Comparison of ENCODE assay signal across 24 cellular contexts in genomic region chr18:63591725-63592124, GRCh38. TPM values are rescaled to one million over a fixed set of nuclear protein-coding genes. Genes with fewer than 3 reads are reported as not detected.
"Had no signal": no experiment of that assay in that cellular context is flagged by ENCODE, and none has a peak within 500 bp of the region (broad histone marks: within the 10 kb centered on the region; RNA-seq: fewer than 3 reads in every experiment).

No MANE protein-coding gene starts in this region.

- DNase-seq: activated CD4-positive, alpha-beta T cell treated with anti-CD3 and anti-CD28 coated beads for 1 hour; activated CD4-positive, alpha-beta T cell treated with anti-CD3 and anti-CD28 coated beads, Interleukin-2, amount 10 ng/mL, durations not matched to agents 24 days and 14 days; activated CD4-positive, alpha-beta T cell treated with anti-CD3 and anti-CD28 coated beads, Interleukin-2, amount 50 U/mL, for 48 hours; activated CD8-positive, alpha-beta memory T cell treated with anti-CD3 and anti-CD28 coated beads, Interleukin-2, amount 10 ng/mL, durations not matched to agents 7 days and 5 days; activated effector memory CD4-positive, alpha-beta T cell treated with anti-CD3 and anti-CD28 coated beads, Interleukin-2, amount 50 U/mL, for 16 hours; activated naive CD4-positive, alpha-beta T cell treated with anti-CD3 and anti-CD28 coated beads for 36 hours; activated T-cell treated with anti-CD3 and anti-CD28 coated beads, Interleukin-2, amount 50 U/mL, for 4 hours; caudate nucleus; Kasumi-1; NCI-H1048; NCI-H146; NCI-H187 treated with DMSO at 0.1 percent for 48 hours; NCI-H2081 treated with DMSO at 0.1 percent for 48 hours; NCI-H2227 treated with DMSO at 0.1 percent for 48 hours; NCI-H510A; NCI-H526 treated with DMSO at 0.1 percent for 48 hours; NCI-H82; RPMI8226; SK-N-SH had no signal

- ATAC-seq: activated CD8-positive, alpha-beta memory T cell treated with anti-CD3 and anti-CD28 coated beads, Interleukin-2, amount 10 ng/mL, durations not matched to agents 7 days and 5 days; activated T-cell treated with anti-CD3 and anti-CD28 coated beads, Interleukin-2, amount 50 U/mL, for 4 hours; Panc1; Right ventricle myocardium inferior; WTC11 had no signal

RNA-seq across cellular contexts. Expression of gene SERPINB13, which starts 4.6 kb away (rescaled TPM):
- total RNA-seq: activated CD4-positive, alpha-beta T cell treated with anti-CD3 and anti-CD28 coated beads, Interleukin-2, amount 10 ng/mL, durations not matched to agents 24 days and 14 days; activated CD8-positive, alpha-beta memory T cell treated with anti-CD3 and anti-CD28 coated beads, Interleukin-2, amount 10 ng/mL, durations not matched to agents 7 days and 5 days; activated naive CD4-positive, alpha-beta T cell treated with anti-CD3 and anti-CD28 coated beads for 36 hours; activated T-cell treated with anti-CD3 and anti-CD28 coated beads, Interleukin-2, amount 50 U/mL, for 4 hours; cerebellum; OCI-LY7; Right ventricle myocardium inferior; WTC11 had no signal

RNA-seq across cellular contexts. Expression of gene SERPINB12, which starts 49.6 kb away (rescaled TPM):
- total RNA-seq: activated CD4-positive, alpha-beta T cell treated with anti-CD3 and anti-CD28 coated beads, Interleukin-2, amount 10 ng/mL, durations not matched to agents 24 days and 14 days; activated CD8-positive, alpha-beta memory T cell treated with anti-CD3 and anti-CD28 coated beads, Interleukin-2, amount 10 ng/mL, durations not matched to agents 7 days and 5 days; activated naive CD4-positive, alpha-beta T cell treated with anti-CD3 and anti-CD28 coated beads for 36 hours; activated T-cell treated with anti-CD3 and anti-CD28 coated beads, Interleukin-2, amount 50 U/mL, for 4 hours; cerebellum; OCI-LY7; Right ventricle myocardium inferior; WTC11 had no signal

RNA-seq across cellular contexts. Expression of gene SERPINB4, which starts 52.3 kb away (rescaled TPM):
- total RNA-seq: activated CD4-positive, alpha-beta T cell treated with anti-CD3 and anti-CD28 coated beads, Interleukin-2, amount 10 ng/mL, durations not matched to agents 24 days and 14 days; activated CD8-positive, alpha-beta memory T cell treated with anti-CD3 and anti-CD28 coated beads, Interleukin-2, amount 10 ng/mL, durations not matched to agents 7 days and 5 days; activated naive CD4-positive, alpha-beta T cell treated with anti-CD3 and anti-CD28 coated beads for 36 hours; activated T-cell treated with anti-CD3 and anti-CD28 coated beads, Interleukin-2, amount 50 U/mL, for 4 hours; cerebellum; OCI-LY7; Right ventricle myocardium inferior had no signal
